In the genomic region with DNA sequence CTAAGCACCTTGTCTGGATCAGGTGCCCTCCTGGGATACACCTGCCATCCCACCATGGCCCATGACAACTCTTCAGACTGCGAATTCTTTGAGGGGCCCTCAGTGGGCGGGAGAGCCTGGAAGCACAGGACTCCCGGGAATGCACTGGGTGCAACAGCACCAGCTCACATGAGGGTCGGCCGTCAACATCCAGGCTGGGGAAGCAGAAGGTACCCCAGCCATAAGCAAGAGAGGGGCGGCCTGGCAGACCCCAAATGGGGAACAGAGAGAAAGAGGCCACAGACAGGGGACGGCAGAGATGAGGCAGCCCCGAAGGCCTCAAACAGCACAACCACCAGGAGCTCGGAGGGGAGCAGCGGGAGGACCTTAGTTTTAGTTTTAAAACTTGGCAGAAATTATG, we compare ENCODE assay signal across 23 cellular contexts.
DNase-seq lines count a peak whose midpoint lies in the region; ATAC-seq and TF ChIP-seq lines count a peak whose summit lies in the region.
"Had no signal": no experiment of that assay in that cellular context is flagged by ENCODE, and none has a peak within 500 bp of the region (broad histone marks: within the 10 kb centered on the region; RNA-seq: fewer than 3 reads in every experiment).

No MANE protein-coding gene starts in this region.

- H3K27ac ChIP-seq in sigmoid colon: no peak overlapping the region
- H3K27ac ChIP-seq: BLaER1, RWPE1 had no signal

- no peaks in the 10 kb centered on the region for H3K4me1 Mint-ChIP-seq in CD14-positive monocyte
- no peaks in the 10 kb centered on the region for H3K4me1 Mint-ChIP-seq in nephron progenitor cell
- no peaks in the 10 kb centered on the region for H3K4me1 Mint-ChIP-seq in activated naive CD4-positive, alpha-beta T cell treated with anti-CD3 and anti-CD28 coated beads for 36 hours (ENCODE audit: low read depth)
- H3K4me1 Mint-ChIP-seq: IgD-negative memory B cell had no signal

- peaks cover 22% of the 10 kb centered on the region for H3K36me3 ChIP-seq in H7 (replicated peaks; ENCODE audit: control insufficient read depth, insufficient read depth, low read length)
- no peaks in the 10 kb centered on the region for H3K36me3 ChIP-seq in sigmoid colon

- H3K9me3 Mint-ChIP-seq in CD14-positive monocyte (peaks cover 2 to 17% (median 9%) of the 10 kb centered on the region in 7 donors), nephron progenitor cell (peaks cover 22% of the 10 kb centered on the region)
- H3K9me3 Mint-ChIP-seq in activated naive CD4-positive, alpha-beta T cell treated with anti-CD3 and anti-CD28 coated beads for 36 hours: peaks cover 13% of the 10 kb centered on the region

- H3K9me3 ChIP-seq in sigmoid colon: no peaks in the 10 kb centered on the region

- CTCF ChIA-PET in activated naive CD4-positive, alpha-beta T cell treated with anti-CD3 and anti-CD28 coated beads for 36 hours (lab: Charles Lee): no interaction called here

- TF ChIP-seq CTCF in CD14-positive monocyte (IDR thresholded peaks at IDR 0.05) (no peak), nephron progenitor cell (IDR thresholded peaks at IDR 0.05) (no peak), sigmoid colon (IDR thresholded peaks at IDR 0.05) (no peak)

- DNase-seq in CD14-positive monocyte (ENCODE audit: low spot score): peak; percentile 26
- peak; percentile 33 for DNase-seq in H7
- DNase-seq in nephron progenitor cell: no peak
- DNase-seq in sigmoid colon: peak; percentile 44
- DNase-seq in activated naive CD4-positive, alpha-beta T cell treated with anti-CD3 and anti-CD28 coated beads for 36 hours: no peak
- DNase-seq: ACHN; Calu3; CD8-positive, alpha-beta T cell; DMS153; GOT3; NCI-H1105; NCI-H2029 treated with DMSO at 0.1 percent for 48 hours; NCI-H226; NCI-H510A treated with DMSO at 0.1 percent for 48 hours; NCI-H748 treated with DMSO at 0.1 percent for 48 hours; NK-92 treated with Interleukin-12 subunit alpha and Interleukin-12 subunit beta, amount 100 ng/mL, for 24 hours; SIG-M5 had no signal

- H3K4me3 ChIP-seq in H7 (ENCODE audit: insufficient read depth, low read depth, low read length): no peak overlapping the region
- H3K4me3 ChIP-seq in sigmoid colon: no peak overlapping the region
- H3K4me3 ChIP-seq: BLaER1 had no signal

- no peak for TF ChIP-seq POLR2A in sigmoid colon (IDR thresholded peaks at IDR 0.05)

- no peak for TF ChIP-seq EP300 in sigmoid colon (IDR thresholded peaks at IDR 0.05)

- H3K36me3 Mint-ChIP-seq in CD14-positive monocyte (no peaks in the 10 kb centered on the region), nephron progenitor cell (ENCODE audit: low read depth) (peaks cover 57% of the 10 kb centered on the region)
- no peaks in the 10 kb centered on the region for H3K36me3 Mint-ChIP-seq in activated naive CD4-positive, alpha-beta T cell treated with anti-CD3 and anti-CD28 coated beads for 36 hours (ENCODE audit: low read depth)
- H3K36me3 Mint-ChIP-seq: CD8-positive, alpha-beta T cell; IgD-negative memory B cell had no signal

- WGBS in sigmoid colon, 2 donors: 83 to 90% methylated on average over 10 of the region's 10 CpGs

- intact Hi-C loops in CD14-positive monocyte (cut with micrococcal nuclease): no loop called here
- intact Hi-C loops in sigmoid colon (cut with DNase I): no loop called here
- intact Hi-C loops in activated naive CD4-positive, alpha-beta T cell treated with anti-CD3 and anti-CD28 coated beads for 36 hours (cut with micrococcal nuclease): no loop called here

- H3K4me1 ChIP-seq in sigmoid colon: no peaks in the 10 kb centered on the region
- H3K4me1 ChIP-seq: BLaER1 had no signal

- no peak overlapping the region for H3K27ac Mint-ChIP-seq in CD14-positive monocyte
- peak overlapping the region; percentile 59 for H3K27ac Mint-ChIP-seq in nephron progenitor cell
- no peak overlapping the region for H3K27ac Mint-ChIP-seq in activated naive CD4-positive, alpha-beta T cell treated with anti-CD3 and anti-CD28 coated beads for 36 hours
- H3K27ac Mint-ChIP-seq: CD8-positive, alpha-beta T cell; IgD-negative memory B cell had no signal

- ATAC-seq in HG02571 (IDR thresholded peaks at IDR 0.05; ENCODE audit: unreplicated experiment): no peak
- no peak for ATAC-seq in GM19324 (IDR thresholded peaks at IDR 0.05; ENCODE audit: low FRiP score, unreplicated experiment)
- ATAC-seq: CD8-positive, alpha-beta T cell; HCT116 had no signal

- H3K27me3 ChIP-seq in H7 (ENCODE audit: control insufficient read depth, insufficient read depth, low read length) (no peaks in the 10 kb centered on the region), sigmoid colon (no peaks in the 10 kb centered on the region)
- H3K27me3 ChIP-seq: BLaER1 had no signal

- H3K4me3 Mint-ChIP-seq in CD14-positive monocyte (no peak overlapping the region), nephron progenitor cell (no peak overlapping the region)
- no peak overlapping the region for H3K4me3 Mint-ChIP-seq in activated naive CD4-positive, alpha-beta T cell treated with anti-CD3 and anti-CD28 coated beads for 36 hours
- H3K4me3 Mint-ChIP-seq: CD8-positive, alpha-beta T cell; IgD-negative memory B cell had no signal

- peaks cover 0 to 5% (median 4%) of the 10 kb centered on the region in 3 donors for H3K27me3 Mint-ChIP-seq in CD14-positive monocyte (ENCODE audit: low read depth in 3 of 3)
- H3K27me3 Mint-ChIP-seq in nephron progenitor cell (ENCODE audit: low read depth, poor library complexity): no peaks in the 10 kb centered on the region
- H3K27me3 Mint-ChIP-seq in activated naive CD4-positive, alpha-beta T cell treated with anti-CD3 and anti-CD28 coated beads for 36 hours (ENCODE audit: low read depth): no peaks in the 10 kb centered on the region

Comparison
In these comparisons a context has a peak if more than half of its experiments do, and no peak if none do; other contexts are left out.
1. DNase-seq: peak in CD14-positive monocyte (single experiment), H7 (single experiment) and sigmoid colon (single experiment); none in nephron progenitor cell (single experiment) and activated naive CD4-positive, alpha-beta T cell treated with anti-CD3 and anti-CD28 coated beads for 36 hours (single experiment).